Comparison of ENCODE assay signal across 23 cellular contexts in genomic region chr11:111479666-111480065, GRCh38. TPM values are rescaled to one million over a fixed set of nuclear protein-coding genes. Genes with fewer than 3 reads are reported as not detected.
"Had no signal": no experiment of that assay in that cellular context is flagged by ENCODE, and none has a peak within 500 bp of the region (broad histone marks: within the 10 kb centered on the region; RNA-seq: fewer than 3 reads in every experiment).

No MANE protein-coding gene starts in this region.

- H3K36me3 ChIP-seq: cardiac muscle cell, esophagus muscularis mucosa, right lobe of liver, spleen, stomach, upper lobe of right lung had no signal

- H3K4me3 ChIP-seq: cardiac muscle cell, dorsolateral prefrontal cortex, esophagus muscularis mucosa, right lobe of liver, spleen, stomach, testis, upper lobe of right lung had no signal

- H3K27ac Mint-ChIP-seq: activated B cell treated with CpG ODN at 0.5 μM for 24 hours; activated CD4-positive, alpha-beta T cell treated with anti-CD3 and anti-CD28 coated beads, Interleukin-2, amount 10 ng/mL, durations not matched to agents 24 days and 14 days; activated CD8-positive, alpha-beta T cell treated with anti-CD3 and anti-CD28 coated beads, Interleukin-2, amount 10 ng/mL, durations not matched to agents 7 days and 5 days; activated naive CD4-positive, alpha-beta T cell treated with anti-CD3 and anti-CD28 coated beads, Interleukin-2, amount 50 U/mL, for 72 hours; natural killer cell had no signal

- H3K4me3 Mint-ChIP-seq: activated B cell treated with CpG ODN at 0.5 μM for 24 hours; activated CD4-positive, alpha-beta T cell treated with anti-CD3 and anti-CD28 coated beads, Interleukin-2, amount 10 ng/mL, durations not matched to agents 24 days and 14 days; activated CD8-positive, alpha-beta T cell treated with anti-CD3 and anti-CD28 coated beads, Interleukin-2, amount 10 ng/mL, durations not matched to agents 7 days and 5 days; natural killer cell had no signal

- H3K4me1 ChIP-seq: esophagus muscularis mucosa, right lobe of liver, spleen, stomach, testis, upper lobe of right lung had no signal

- H3K27ac ChIP-seq: cardiac muscle cell, dorsolateral prefrontal cortex, esophagus muscularis mucosa, right lobe of liver, spleen, stomach, testis, upper lobe of right lung had no signal

- H3K27me3 ChIP-seq: cardiac muscle cell, esophagus muscularis mucosa, stomach, testis, upper lobe of right lung had no signal

- H3K4me1 Mint-ChIP-seq: activated B cell treated with CpG ODN at 0.5 μM for 24 hours, natural killer cell had no signal

- DNase-seq: activated B cell treated with CpG ODN at 0.5 μM for 24 hours; activated CD4-positive, alpha-beta T cell treated with anti-CD3 and anti-CD28 coated beads, Interleukin-2, amount 10 ng/mL, durations not matched to agents 24 days and 14 days; activated CD8-positive, alpha-beta memory T cell treated with anti-CD3 and anti-CD28 coated beads, Interleukin-2, amount 50 U/mL, for 4 hours; activated CD8-positive, alpha-beta T cell treated with anti-CD3 and anti-CD28 coated beads, Interleukin-2, amount 10 ng/mL, durations not matched to agents 7 days and 5 days; activated effector memory CD4-positive, alpha-beta T cell treated with anti-CD3 and anti-CD28 coated beads, Interleukin-2, amount 50 U/mL, for 16 hours; activated T-cell treated with anti-CD3 and anti-CD28 coated beads, Interleukin-2, amount 50 U/mL, for 48 hours; dorsolateral prefrontal cortex; mesenchymal stem cell; natural killer cell; occipital lobe; right lobe of liver; spleen; stomach; T-helper 2 cell; testis; upper lobe of right lung had no signal

- ATAC-seq: activated CD8-positive, alpha-beta T cell treated with anti-CD3 and anti-CD28 coated beads, Interleukin-2, amount 10 ng/mL, durations not matched to agents 7 days and 5 days; activated naive CD4-positive, alpha-beta T cell treated with anti-CD3 and anti-CD28 coated beads, Interleukin-2, amount 50 U/mL, for 72 hours; natural killer cell; right lobe of liver; upper lobe of right lung had no signal

- H3K9me3 ChIP-seq: testis had no signal

RNA-seq across cellular contexts. Expression of gene BTG4, which starts 32.5 kb away (rescaled TPM):
- total RNA-seq: activated B cell treated with CpG ODN at 0.5 μM for 24 hours; activated CD4-positive, alpha-beta T cell treated with anti-CD3 and anti-CD28 coated beads, Interleukin-2, amount 10 ng/mL, durations not matched to agents 24 days and 14 days; activated CD8-positive, alpha-beta T cell treated with anti-CD3 and anti-CD28 coated beads, Interleukin-2, amount 10 ng/mL, durations not matched to agents 7 days and 5 days; cardiac muscle cell; esophagus muscularis mucosa; fibroblast of villous mesenchyme; liver; natural killer cell; occipital lobe; pulmonary artery endothelial cell; right lobe of liver; spleen; stomach; upper lobe of right lung had no signal
- polyA plus RNA-seq: cardiac muscle cell, liver, spleen, stomach had no signal

RNA-seq across cellular contexts. Expression of gene HOATZ, which starts 34.9 kb away (rescaled TPM):
- total RNA-seq: activated B cell treated with CpG ODN at 0.5 μM for 24 hours; activated CD4-positive, alpha-beta T cell treated with anti-CD3 and anti-CD28 coated beads, Interleukin-2, amount 10 ng/mL, durations not matched to agents 24 days and 14 days; activated naive CD4-positive, alpha-beta T cell treated with anti-CD3 and anti-CD28 coated beads, Interleukin-2, amount 50 U/mL, for 72 hours; cardiac muscle cell; esophagus muscularis mucosa; fibroblast of villous mesenchyme; kidney epithelial cell; liver; natural killer cell; occipital lobe; pulmonary artery endothelial cell; right lobe of liver; spleen; stomach; upper lobe of right lung had no signal
- polyA plus RNA-seq: cardiac muscle cell, liver, spleen had no signal
